ENCODE assay signal across 10 cellular contexts in the genomic region with DNA sequence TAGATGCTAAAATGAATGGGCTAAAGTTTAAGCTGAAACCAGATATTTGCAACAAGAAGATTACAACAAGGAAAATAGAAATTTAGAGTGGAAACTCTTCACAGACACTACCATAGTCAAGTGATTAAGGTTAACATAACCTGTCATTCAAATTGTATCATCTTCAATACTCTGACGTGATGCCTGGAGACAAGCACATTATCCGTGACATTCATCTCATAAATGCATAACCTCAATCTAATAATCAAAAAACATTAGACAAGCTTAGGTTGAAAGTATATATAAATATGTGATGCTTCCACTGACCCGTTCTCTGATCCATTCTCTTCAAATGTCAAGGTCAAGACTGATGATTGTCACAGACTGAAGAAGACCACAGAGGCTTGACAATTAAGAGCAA.
"Had no signal": no experiment of that assay in that cellular context is flagged by ENCODE, and none has a peak within 500 bp of the region (broad histone marks: within the 10 kb centered on the region; RNA-seq: fewer than 3 reads in every experiment).

No MANE protein-coding gene starts in this region.

- H3K4me3 ChIP-seq: GM23248, GM23338, HAP-1 had no signal

- H3K4me3 Mint-ChIP-seq: GM23338, H9, HFFc6 had no signal

- H3K9ac ChIP-seq: GM23248 had no signal

- H3K4me2 ChIP-seq: GM23338 had no signal

- H3K4me1 Mint-ChIP-seq: GM23338, H9 had no signal

- DNase-seq: GM23248, GOT3, H7, H9, HCEC 1CT, HFFc6 had no signal

- H3K9me3 ChIP-seq: HAP-1 had no signal

- ATAC-seq: GM23338, HCT116 had no signal

- H3K27ac ChIP-seq: GM23248 had no signal

- H3K4me1 ChIP-seq: HAP-1 had no signal

- H3K9me3 Mint-ChIP-seq: GM23338, H9, HFFc6 had no signal

- H3K27ac Mint-ChIP-seq: GM23338, H9, HFFc6 had no signal

- H3K36me3 ChIP-seq: HAP-1 had no signal

- FAIRE-seq: H1 had no signal

- H2AFZ ChIP-seq: GM23248, GM23338 had no signal
